8 cellular contexts compared by ENCODE assay signal in the genomic region with DNA sequence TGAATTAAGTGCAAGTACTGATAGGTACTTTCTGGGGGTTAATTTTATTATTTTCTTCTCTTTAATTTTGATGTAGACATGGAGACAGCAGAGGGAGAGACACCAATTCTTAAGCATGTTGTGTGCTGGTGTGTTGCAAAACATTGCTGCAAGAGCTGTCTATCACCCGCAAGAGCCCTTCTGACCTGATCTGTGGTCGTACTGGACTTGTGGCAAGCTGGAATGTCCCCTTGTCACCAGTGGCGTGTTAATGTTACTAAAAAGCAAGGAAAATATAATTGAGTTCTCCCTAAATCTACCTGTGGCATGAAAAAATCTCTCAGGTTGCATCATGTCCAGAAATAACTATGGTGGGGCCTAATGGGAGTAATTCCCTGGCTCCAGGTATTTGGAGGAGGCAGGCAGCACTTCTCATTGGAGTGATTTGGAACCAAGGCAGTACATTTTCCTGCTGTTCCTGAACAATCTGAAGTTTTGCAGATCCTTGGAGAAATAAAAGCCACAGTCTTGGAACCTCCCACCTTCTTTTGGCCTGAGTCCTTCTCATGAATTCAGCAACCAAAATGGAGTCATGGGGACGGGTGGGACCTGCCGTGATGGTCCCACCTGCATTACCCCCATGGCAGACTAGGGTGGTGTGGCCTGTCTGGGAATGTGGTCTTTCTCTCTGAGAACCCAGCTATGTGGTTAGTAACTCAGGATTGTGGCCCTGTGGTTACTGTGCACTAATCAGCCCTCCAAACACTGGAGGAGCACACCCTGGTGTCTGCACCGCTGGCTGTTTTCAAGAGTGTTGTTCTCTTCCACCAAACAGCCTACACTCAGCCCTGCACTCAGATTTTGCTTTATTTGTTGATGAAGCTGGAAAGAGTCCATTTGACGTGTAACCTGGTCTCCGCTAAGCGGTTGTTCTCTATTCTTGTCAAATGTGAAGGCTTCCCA.
DNase-seq lines count a peak whose midpoint lies in the region; TF ChIP-seq lines count a peak whose summit lies in the region.

No MANE protein-coding gene starts in this region.

- H3K4me3 ChIP-seq in astrocyte of the cerebellum (ENCODE audit: low read depth, low read length) (no peak overlapping the region), retinal pigment epithelial cell (ENCODE audit: low read length) (no peak overlapping the region)

- in situ Hi-C loops in astrocyte of the cerebellum (cut with HindIII; ENCODE audit: low sequenced_read_pairs), result no loop called here

- DNase-seq in NCI-H748 (lab: John Stamatoyannopoulos, UW; ENCODE audit: unreplicated experiment), result peak; percentile 16
- no peak for DNase-seq in NCI-H748 treated with DMSO at 0.1 percent for 48 hours (lab: John Stamatoyannopoulos, UW)
- DNase-seq in NCI-H2029 treated with DMSO at 0.1 percent for 48 hours (lab: John Stamatoyannopoulos, UW), result peak; percentile 24
- DNase-seq in astrocyte of the cerebellum (ENCODE audit: low read depth), result no peak
- no peak for DNase-seq in retinal pigment epithelial cell (ENCODE audit: low read depth)
- no peak for DNase-seq in HCEC 1CT
- no peak for DNase-seq in stimulated activated CD4-positive, alpha-beta T cell treated with anti-CD3 and anti-CD28 coated beads, Interleukin-1b, Interleukin-23, amount 100 ng/mL, for 48 hours
- no peak for DNase-seq in NCI-H2227 treated with DMSO at 0.1 percent for 48 hours (lab: John Stamatoyannopoulos, UW)

- TF ChIP-seq CTCF in astrocyte of the cerebellum (IDR thresholded peaks at IDR 0.05; ENCODE audit: low read depth, low read length, missing control alignments) (peak; percentile 23), retinal pigment epithelial cell (conservative IDR thresholded peaks at IDR 0.05; ENCODE audit: low read depth, low read length) (peak; percentile 5)

Comparison
In these comparisons a context has a peak if more than half of its experiments do, and no peak if none do; other contexts are left out.
1. DNase-seq: peak in NCI-H748 (single experiment) and NCI-H2029 treated with DMSO at 0.1 percent for 48 hours (single experiment); none in NCI-H748 treated with DMSO at 0.1 percent for 48 hours (single experiment), astrocyte of the cerebellum (single experiment), retinal pigment epithelial cell (single experiment), HCEC 1CT (single experiment), stimulated activated CD4-positive, alpha-beta T cell treated with anti-CD3 and anti-CD28 coated beads, Interleukin-1b, Interleukin-23, amount 100 ng/mL, for 48 hours (single experiment) and NCI-H2227 treated with DMSO at 0.1 percent for 48 hours (single experiment).